ENCODE assay signal across 8 cellular contexts in the genomic region with DNA sequence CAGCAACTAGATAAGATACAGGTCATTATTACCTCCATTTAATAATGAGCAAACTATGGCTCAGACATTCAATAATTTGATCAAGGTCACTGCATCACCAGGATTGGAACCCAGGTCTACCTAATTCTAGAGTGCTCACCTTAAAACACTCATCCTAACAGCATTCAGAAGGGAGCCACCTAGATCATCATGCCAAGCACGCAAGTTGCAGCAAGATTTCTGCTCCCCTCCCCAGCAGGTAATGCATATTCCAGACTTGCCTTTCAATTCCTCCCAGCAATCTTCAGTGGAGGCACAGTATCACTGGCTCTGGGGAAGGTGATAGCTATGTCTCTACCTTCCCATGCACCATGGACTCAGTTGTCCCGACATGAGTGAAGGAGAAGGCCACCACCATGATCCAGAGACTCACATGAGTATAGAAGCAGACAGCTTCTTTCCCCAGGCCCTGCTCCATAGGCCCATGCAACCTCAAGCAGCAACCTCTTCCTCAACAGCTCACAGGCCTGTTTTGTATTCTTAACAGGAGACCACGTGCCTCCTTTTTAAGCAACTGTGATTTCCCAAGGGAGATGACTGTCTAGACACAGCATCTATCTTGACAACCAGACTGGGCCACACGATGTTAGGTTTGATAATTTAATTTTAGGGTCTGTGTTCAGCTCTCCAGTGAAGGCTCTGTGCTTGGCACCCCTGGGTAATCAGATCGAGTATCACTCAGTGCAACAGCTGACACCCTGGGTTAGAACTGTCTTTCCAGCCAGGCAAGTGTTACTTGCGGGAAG. TPM values are rescaled to one million over a fixed set of nuclear protein-coding genes. Genes with fewer than 3 reads are reported as not detected.
DNase-seq lines count a peak whose midpoint lies in the region; ATAC-seq and TF ChIP-seq lines count a peak whose summit lies in the region.

No MANE protein-coding gene starts in this region.

- no peaks in the 10 kb centered on the region for H3K27me3 Mint-ChIP-seq in effector memory CD8-positive, alpha-beta T cell

- H3K4me2 ChIP-seq in Karpas-422 (ENCODE audit: low read depth, low read length, poor library complexity, severe bottlenecking), result peak overlapping the region; percentile 51
- peak overlapping the region; percentile 84 for H3K4me2 ChIP-seq in smooth muscle cell

- peaks cover 9 to 10% of the 10 kb centered on the region in 2 donors for H3K4me1 Mint-ChIP-seq in effector memory CD8-positive, alpha-beta T cell (ENCODE audit: low read depth in 2 of 2)

- DNase-seq in Karpas-422 (peak; percentile 90), smooth muscle cell (lab: John Stamatoyannopoulos, UW; ENCODE audit: unreplicated experiment) (no peak), T1000 (lab: John Stamatoyannopoulos, UW) (no peak), CD1c-positive myeloid dendritic cell (ENCODE audit: extremely low spot score) (no peak), NCI-H1694 treated with DMSO at 0.1 percent for 48 hours (lab: John Stamatoyannopoulos, UW) (no peak), foreskin melanocyte (no peak)
- DNase-seq in effector memory CD8-positive, alpha-beta T cell, result no peak

- H3K36me3 ChIP-seq in Karpas-422 (ENCODE audit: insufficient read depth, low read length), result peaks cover 16% of the 10 kb centered on the region
- H3K36me3 ChIP-seq in smooth muscle cell (ENCODE audit: low read depth), result no peaks in the 10 kb centered on the region

- H3K4me3 ChIP-seq in Karpas-422 (ENCODE audit: low read length), result peak overlapping the region; percentile 17; the same call in 1 of the 2 replicates
- no peak overlapping the region for H3K4me3 ChIP-seq in smooth muscle cell

- H3K27ac ChIP-seq in Karpas-422 (ENCODE audit: low read length) (peak overlapping the region; percentile 58), smooth muscle cell (ENCODE audit: low read depth) (peak overlapping the region; percentile 70)

- H3K9me3 Mint-ChIP-seq in effector memory CD8-positive, alpha-beta T cell, result no peaks in the 10 kb centered on the region

- H3K27me3 ChIP-seq in Karpas-422 (ENCODE audit: low read length) (no peaks in the 10 kb centered on the region), smooth muscle cell (ENCODE audit: low read depth) (no peaks in the 10 kb centered on the region)

- H2AFZ ChIP-seq in Karpas-422 (ENCODE audit: low read length) (no peak overlapping the region), smooth muscle cell (ENCODE audit: low read depth) (no peak overlapping the region)

- ATAC-seq in GM19397 (IDR thresholded peaks at IDR 0.05; ENCODE audit: unreplicated experiment), result peak; percentile 81
- peak; percentile 17 for ATAC-seq in effector memory CD8-positive, alpha-beta T cell (replicated peaks)

- no peaks in the 10 kb centered on the region for H3K36me3 Mint-ChIP-seq in effector memory CD8-positive, alpha-beta T cell (ENCODE audit: insufficient read depth)

- peak overlapping the region in 1 of 2 donors; percentile 72 for H3K27ac Mint-ChIP-seq in effector memory CD8-positive, alpha-beta T cell

- no peaks in the 10 kb centered on the region for H3K9me2 ChIP-seq in Karpas-422 (replicated peaks; ENCODE audit: insufficient read depth, low read length)

- no peak for TF ChIP-seq CTCF in smooth muscle cell (IDR thresholded peaks at IDR 0.05; ENCODE audit: borderline replicate concordance, insufficient read depth, poor library complexity, severe bottlenecking)

- 0 out of 2 replicates have a peak overlapping the region, but pooled peaks have one; percentile 5 for H3K9ac ChIP-seq in Karpas-422 (ENCODE audit: low read length)
- no peak overlapping the region for H3K9ac ChIP-seq in smooth muscle cell (ENCODE audit: low read depth)

- WGBS in smooth muscle cell (ENCODE audit: low lambda C conversion rate), result 55% methylated on average over 6 of the region's 6 CpGs

- peaks cover 13% of the 10 kb centered on the region for H3F3A ChIP-seq in smooth muscle cell (ENCODE audit: low read depth)

- H3K4me3 Mint-ChIP-seq in effector memory CD8-positive, alpha-beta T cell, result no peak overlapping the region

- H3K9me3 ChIP-seq in Karpas-422 (ENCODE audit: low read length), result no peaks in the 10 kb centered on the region
- no peaks in the 10 kb centered on the region for H3K9me3 ChIP-seq in smooth muscle cell (replicated peaks; ENCODE audit: low read depth)

- H3K4me1 ChIP-seq in Karpas-422 (ENCODE audit: low read length), result peaks cover 79% of the 10 kb centered on the region
- H3K4me1 ChIP-seq in smooth muscle cell (ENCODE audit: low read depth), result peaks cover 15% of the 10 kb centered on the region

- H3K79me2 ChIP-seq in Karpas-422 (ENCODE audit: low read length), result peaks cover 99% of the 10 kb centered on the region
- peaks cover 62% of the 10 kb centered on the region for H3K79me2 ChIP-seq in smooth muscle cell (ENCODE audit: low read depth)

- H4K20me1 ChIP-seq in Karpas-422 (ENCODE audit: insufficient read depth, low read depth, low read length) (peaks cover 62% of the 10 kb centered on the region), smooth muscle cell (ENCODE audit: low read depth) (peaks cover 31% of the 10 kb centered on the region)

RNA-seq across cellular contexts. Expression of gene RAB30, which starts 36.4 kb away (rescaled TPM):
- 66.5 and 66.7 TPM in 2 replicates for total RNA-seq in Karpas-422 (2014; rRNA removed; shearing (Covaris generic); ENCODE audit: low replicate concordance)
- 19.6 and 23.6 TPM in 2 replicates for total RNA-seq in smooth muscle cell
- polyA plus RNA-seq in smooth muscle cell, result 10.7 and 11.2 TPM in 2 replicates
